8 cellular contexts compared by ENCODE assay signal in the genomic region with DNA sequence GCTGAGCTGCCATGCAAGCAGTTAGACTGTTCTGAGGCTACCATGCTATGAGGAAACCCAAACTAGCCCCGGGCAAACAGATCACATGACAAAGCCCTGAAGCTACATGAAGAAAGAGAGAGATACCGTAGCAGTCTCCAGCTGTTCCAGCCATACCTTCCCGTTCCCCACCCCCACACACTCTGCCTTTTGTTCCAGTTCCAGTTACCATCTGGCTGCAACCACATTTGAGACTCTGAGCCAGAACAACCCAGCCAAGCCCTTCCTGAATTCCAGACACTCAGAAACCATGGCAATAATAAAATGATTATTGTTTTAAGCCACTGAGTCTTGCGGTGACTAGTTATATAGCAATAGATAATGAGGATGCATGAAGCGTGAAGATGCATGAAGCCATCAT. TPM values are rescaled to one million over a fixed set of nuclear protein-coding genes. Genes with fewer than 3 reads are reported as not detected.
DNase-seq lines count a peak whose midpoint lies in the region; ATAC-seq and TF ChIP-seq lines count a peak whose summit lies in the region.

No MANE protein-coding gene starts in this region.

- no peaks in the 10 kb centered on the region for H4K20me1 ChIP-seq in GM23338 (replicated peaks; ENCODE audit: insufficient read depth)

- no peaks in the 10 kb centered on the region for H3K36me3 Mint-ChIP-seq in GM23338 (ENCODE audit: low read depth)

- no peaks in the 10 kb centered on the region for H3K4me1 ChIP-seq in GM23338 (ENCODE audit: insufficient read depth)

- H3K4me3 ChIP-seq in GM23338, result no peak overlapping the region

- H3K4me2 ChIP-seq in GM23338, result 0 out of 2 replicates have a peak overlapping the region, but pooled peaks have one; percentile 21

- no peaks in the 10 kb centered on the region for H3K79me2 ChIP-seq in GM23338 (replicated peaks; ENCODE audit: insufficient read depth)

- no peaks in the 10 kb centered on the region for H3K27me3 Mint-ChIP-seq in GM23338 (ENCODE audit: insufficient read depth, low read depth, poor library complexity)

- no peak for TF ChIP-seq CTCF in GM23338 (conservative IDR thresholded peaks at IDR 0.05; ENCODE audit: low read depth in 2 of 2)

- no peaks in the 10 kb centered on the region for H3F3A ChIP-seq in GM23338 (replicated peaks; ENCODE audit: low read depth)

- DNase-seq in GM23338 (ENCODE audit: low spot score) (peak; percentile 60), NCI-H82 (lab: John Stamatoyannopoulos, UW) (peak; percentile 78), fibroblast of gingiva (ENCODE audit: low read depth) (peak; percentile 95), renal cortical epithelial cell (ENCODE audit: low read depth) (peak; percentile 94), cerebellar cortex (ENCODE audit: low spot score) (no peak)
- DNase-seq in activated T-cell treated with anti-CD3 and anti-CD28 coated beads, Interleukin-2, amount 50 U/mL, for 1 hour, result no peak

- H3K9me2 ChIP-seq in GM23338 (ENCODE audit: insufficient read depth), result no peaks in the 10 kb centered on the region

- H3K36me3 ChIP-seq in GM23338 (ENCODE audit: insufficient read depth), result no peaks in the 10 kb centered on the region

- H3K4me3 Mint-ChIP-seq in GM23338, result no peak overlapping the region

- peaks cover 28% of the 10 kb centered on the region for H3K4me1 Mint-ChIP-seq in GM23338

- no peak overlapping the region for H3K27ac Mint-ChIP-seq in GM23338

- no peak overlapping the region for H2AFZ ChIP-seq in GM23338

- no peaks in the 10 kb centered on the region for H3K27me3 ChIP-seq in GM23338 (ENCODE audit: insufficient read depth)

- ATAC-seq in GM23338 (peak; percentile 54), HG03521 (IDR thresholded peaks at IDR 0.05; ENCODE audit: unreplicated experiment) (no peak), GM21717 (IDR thresholded peaks at IDR 0.05; ENCODE audit: unreplicated experiment) (no peak)

- no peak overlapping the region for H3K27ac ChIP-seq in GM23338 (ENCODE audit: low read depth)

- H3K9me3 Mint-ChIP-seq in GM23338, result no peaks in the 10 kb centered on the region; the same call in 2 of the 3 replicates

TF ChIP-seq in GM23338, 12 proteins besides CTCF, POLR2A, EP300 and RAD21:
- TF ChIP-seq STAT1 (IDR thresholded peaks at IDR 0.05; ENCODE audit: unreplicated experiment), result no peak
- TF ChIP-seq JUNB (IDR thresholded peaks at IDR 0.05; ENCODE audit: unreplicated experiment), result no peak
- TF ChIP-seq ZNF114 (CRISPR knock-in tag; IDR thresholded peaks at IDR 0.05), result no peak
- TF ChIP-seq NANOG (IDR thresholded peaks at IDR 0.05; ENCODE audit: borderline replicate concordance), result no peak
- TF ChIP-seq EZH2phosphoT487 (IDR thresholded peaks at IDR 0.05; ENCODE audit: unreplicated experiment), result no peak
- TF ChIP-seq, protein P1, sequence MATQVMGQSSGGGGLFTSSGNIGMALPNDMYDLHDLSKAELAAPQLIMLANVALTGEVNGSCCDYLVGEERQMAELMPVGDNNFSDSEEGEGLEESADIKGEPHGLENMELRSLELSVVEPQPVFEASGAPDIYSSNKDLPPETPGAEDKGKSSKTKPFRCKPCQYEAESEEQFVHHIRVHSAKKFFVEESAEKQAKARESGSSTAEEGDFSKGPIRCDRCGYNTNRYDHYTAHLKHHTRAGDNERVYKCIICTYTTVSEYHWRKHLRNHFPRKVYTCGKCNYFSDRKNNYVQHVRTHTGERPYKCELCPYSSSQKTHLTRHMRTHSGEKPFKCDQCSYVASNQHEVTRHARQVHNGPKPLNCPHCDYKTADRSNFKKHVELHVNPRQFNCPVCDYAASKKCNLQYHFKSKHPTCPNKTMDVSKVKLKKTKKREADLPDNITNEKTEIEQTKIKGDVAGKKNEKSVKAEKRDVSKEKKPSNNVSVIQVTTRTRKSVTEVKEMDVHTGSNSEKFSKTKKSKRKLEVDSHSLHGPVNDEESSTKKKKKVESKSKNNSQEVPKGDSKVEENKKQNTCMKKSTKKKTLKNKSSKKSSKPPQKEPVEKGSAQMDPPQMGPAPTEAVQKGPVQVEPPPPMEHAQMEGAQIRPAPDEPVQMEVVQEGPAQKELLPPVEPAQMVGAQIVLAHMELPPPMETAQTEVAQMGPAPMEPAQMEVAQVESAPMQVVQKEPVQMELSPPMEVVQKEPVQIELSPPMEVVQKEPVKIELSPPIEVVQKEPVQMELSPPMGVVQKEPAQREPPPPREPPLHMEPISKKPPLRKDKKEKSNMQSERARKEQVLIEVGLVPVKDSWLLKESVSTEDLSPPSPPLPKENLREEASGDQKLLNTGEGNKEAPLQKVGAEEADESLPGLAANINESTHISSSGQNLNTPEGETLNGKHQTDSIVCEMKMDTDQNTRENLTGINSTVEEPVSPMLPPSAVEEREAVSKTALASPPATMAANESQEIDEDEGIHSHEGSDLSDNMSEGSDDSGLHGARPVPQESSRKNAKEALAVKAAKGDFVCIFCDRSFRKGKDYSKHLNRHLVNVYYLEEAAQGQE (IDR thresholded peaks at IDR 0.05; ENCODE audit: unreplicated experiment), result no peak
- TF ChIP-seq, protein P2, sequence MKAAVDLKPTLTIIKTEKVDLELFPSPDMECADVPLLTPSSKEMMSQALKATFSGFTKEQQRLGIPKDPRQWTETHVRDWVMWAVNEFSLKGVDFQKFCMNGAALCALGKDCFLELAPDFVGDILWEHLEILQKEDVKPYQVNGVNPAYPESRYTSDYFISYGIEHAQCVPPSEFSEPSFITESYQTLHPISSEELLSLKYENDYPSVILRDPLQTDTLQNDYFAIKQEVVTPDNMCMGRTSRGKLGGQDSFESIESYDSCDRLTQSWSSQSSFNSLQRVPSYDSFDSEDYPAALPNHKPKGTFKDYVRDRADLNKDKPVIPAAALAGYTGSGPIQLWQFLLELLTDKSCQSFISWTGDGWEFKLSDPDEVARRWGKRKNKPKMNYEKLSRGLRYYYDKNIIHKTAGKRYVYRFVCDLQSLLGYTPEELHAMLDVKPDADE (IDR thresholded peaks at IDR 0.05), result no peak
- TF ChIP-seq POLR2AphosphoS5 (IDR thresholded peaks at IDR 0.05; ENCODE audit: low read depth), result no peak
- no peak for TF ChIP-seq EZH2 (IDR thresholded peaks at IDR 0.05; ENCODE audit: low read depth, unreplicated experiment)
- TF ChIP-seq, protein P3, sequence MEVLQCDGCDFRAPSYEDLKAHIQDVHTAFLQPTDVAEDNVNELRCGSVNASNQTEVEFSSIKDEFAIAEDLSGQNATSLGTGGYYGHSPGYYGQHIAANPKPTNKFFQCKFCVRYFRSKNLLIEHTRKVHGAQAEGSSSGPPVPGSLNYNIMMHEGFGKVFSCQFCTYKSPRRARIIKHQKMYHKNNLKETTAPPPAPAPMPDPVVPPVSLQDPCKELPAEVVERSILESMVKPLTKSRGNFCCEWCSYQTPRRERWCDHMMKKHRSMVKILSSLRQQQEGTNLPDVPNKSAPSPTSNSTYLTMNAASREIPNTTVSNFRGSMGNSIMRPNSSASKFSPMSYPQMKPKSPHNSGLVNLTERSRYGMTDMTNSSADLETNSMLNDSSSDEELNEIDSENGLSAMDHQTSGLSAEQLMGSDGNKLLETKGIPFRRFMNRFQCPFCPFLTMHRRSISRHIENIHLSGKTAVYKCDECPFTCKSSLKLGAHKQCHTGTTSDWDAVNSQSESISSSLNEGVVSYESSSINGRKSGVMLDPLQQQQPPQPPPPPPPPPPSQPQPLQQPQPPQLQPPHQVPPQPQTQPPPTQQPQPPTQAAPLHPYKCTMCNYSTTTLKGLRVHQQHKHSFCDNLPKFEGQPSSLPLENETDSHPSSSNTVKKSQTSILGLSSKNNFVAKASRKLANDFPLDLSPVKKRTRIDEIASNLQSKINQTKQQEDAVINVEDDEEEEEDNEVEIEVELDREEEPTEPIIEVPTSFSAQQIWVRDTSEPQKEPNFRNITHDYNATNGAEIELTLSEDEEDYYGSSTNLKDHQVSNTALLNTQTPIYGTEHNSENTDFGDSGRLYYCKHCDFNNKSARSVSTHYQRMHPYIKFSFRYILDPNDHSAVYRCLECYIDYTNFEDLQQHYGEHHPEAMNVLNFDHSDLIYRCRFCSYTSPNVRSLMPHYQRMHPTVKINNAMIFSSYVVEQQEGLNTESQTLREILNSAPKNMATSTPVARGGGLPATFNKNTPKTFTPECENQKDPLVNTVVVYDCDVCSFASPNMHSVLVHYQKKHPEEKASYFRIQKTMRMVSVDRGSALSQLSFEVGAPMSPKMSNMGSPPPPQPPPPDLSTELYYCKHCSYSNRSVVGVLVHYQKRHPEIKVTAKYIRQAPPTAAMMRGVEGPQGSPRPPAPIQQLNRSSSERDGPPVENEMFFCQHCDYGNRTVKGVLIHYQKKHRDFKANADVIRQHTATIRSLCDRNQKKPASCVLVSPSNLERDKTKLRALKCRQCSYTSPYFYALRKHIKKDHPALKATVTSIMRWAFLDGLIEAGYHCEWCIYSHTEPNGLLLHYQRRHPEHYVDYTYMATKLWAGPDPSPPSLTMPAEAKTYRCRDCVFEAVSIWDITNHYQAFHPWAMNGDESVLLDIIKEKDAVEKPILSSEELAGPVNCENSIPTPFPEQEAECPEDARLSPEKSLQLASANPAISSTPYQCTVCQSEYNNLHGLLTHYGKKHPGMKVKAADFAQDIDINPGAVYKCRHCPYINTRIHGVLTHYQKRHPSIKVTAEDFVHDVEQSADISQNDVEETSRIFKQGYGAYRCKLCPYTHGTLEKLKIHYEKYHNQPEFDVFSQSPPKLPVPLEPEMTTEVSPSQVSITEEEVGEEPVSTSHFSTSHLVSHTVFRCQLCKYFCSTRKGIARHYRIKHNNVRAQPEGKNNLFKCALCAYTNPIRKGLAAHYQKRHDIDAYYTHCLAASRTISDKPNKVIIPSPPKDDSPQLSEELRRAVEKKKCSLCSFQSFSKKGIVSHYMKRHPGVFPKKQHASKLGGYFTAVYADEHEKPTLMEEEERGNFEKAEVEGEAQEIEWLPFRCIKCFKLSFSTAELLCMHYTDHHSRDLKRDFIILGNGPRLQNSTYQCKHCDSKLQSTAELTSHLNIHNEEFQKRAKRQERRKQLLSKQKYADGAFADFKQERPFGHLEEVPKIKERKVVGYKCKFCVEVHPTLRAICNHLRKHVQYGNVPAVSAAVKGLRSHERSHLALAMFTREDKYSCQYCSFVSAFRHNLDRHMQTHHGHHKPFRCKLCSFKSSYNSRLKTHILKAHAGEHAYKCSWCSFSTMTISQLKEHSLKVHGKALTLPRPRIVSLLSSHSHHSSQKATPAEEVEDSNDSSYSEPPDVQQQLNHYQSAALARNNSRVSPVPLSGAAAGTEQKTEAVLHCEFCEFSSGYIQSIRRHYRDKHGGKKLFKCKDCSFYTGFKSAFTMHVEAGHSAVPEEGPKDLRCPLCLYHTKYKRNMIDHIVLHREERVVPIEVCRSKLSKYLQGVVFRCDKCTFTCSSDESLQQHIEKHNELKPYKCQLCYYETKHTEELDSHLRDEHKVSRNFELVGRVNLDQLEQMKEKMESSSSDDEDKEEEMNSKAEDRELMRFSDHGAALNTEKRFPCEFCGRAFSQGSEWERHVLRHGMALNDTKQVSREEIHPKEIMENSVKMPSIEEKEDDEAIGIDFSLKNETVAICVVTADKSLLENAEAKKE (CRISPR knock-in tag; IDR thresholded peaks at IDR 0.05), result no peak
- TF ChIP-seq ZNF331 (CRISPR knock-in tag; IDR thresholded peaks at IDR 0.05; ENCODE audit: low read depth), result no peak
- TF ChIP-seq CREB1 (CRISPR knock-in tag; IDR thresholded peaks at IDR 0.05; ENCODE audit: low read depth), result no peak

RNA-seq across cellular contexts. Expression of a gene that starts 28.3 kb away (rescaled TPM):
- 0.43 and 1.4 TPM in 2 replicates for total RNA-seq in GM23338 (2014; rRNA removed; shearing (Covaris generic))
- polyA plus RNA-seq in GM23338 (2016; fragmentation: Nextera tagmentation; extraction: Ambion mirVana), result 0.08 and 0.35 TPM in 2 replicates
- total RNA-seq in renal cortical epithelial cell, result 56.1 and 80.6 TPM in 2 replicates

Comparison
In these comparisons a context has a peak if more than half of its experiments do, and no peak if none do; other contexts are left out.
1. DNase-seq: peak in GM23338 (single experiment), NCI-H82 (single experiment), fibroblast of gingiva (single experiment) and renal cortical epithelial cell (single experiment); none in cerebellar cortex (single experiment) and activated T-cell treated with anti-CD3 and anti-CD28 coated beads, Interleukin-2, amount 50 U/mL, for 1 hour (single experiment).
2. RNA of a gene that starts 28.3 kb away (total RNA-seq): 56.1 to 80.6 TPM in renal cortical epithelial cell; 0.43 to 1.4 TPM in GM23338; every median in the first group is over 10 times any median in the second.